Comparison of ENCODE assay signal across 9 cellular contexts in the genomic region with DNA sequence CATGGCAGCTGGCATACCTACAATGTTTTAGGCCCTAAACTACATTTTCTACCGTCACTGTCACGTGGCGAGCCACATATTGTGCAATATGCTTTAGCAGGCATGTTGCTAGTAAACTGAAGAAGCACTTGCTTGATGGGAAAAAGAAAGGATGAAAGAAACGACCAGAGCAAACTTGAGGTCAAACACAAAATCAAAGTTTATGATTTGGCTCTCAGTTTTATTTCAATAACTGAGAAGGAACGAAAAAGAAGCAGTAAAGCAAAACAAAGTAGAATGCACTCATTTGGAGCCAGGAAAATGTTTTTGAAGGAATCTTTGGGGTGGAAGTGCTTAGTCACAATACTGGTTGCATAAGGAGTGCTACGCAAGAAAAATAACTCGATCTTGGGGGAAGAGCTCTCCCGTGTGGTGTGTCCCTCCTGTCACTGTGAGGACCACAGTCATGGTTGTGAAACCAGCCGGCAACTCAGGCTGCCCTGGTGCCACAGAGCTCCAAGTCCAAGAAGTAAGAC.
DNase-seq lines count a peak whose midpoint lies in the region; ATAC-seq and TF ChIP-seq lines count a peak whose summit lies in the region.
"Had no signal": no experiment of that assay in that cellular context is flagged by ENCODE, and none has a peak within 500 bp of the region (broad histone marks: within the 10 kb centered on the region; RNA-seq: fewer than 3 reads in every experiment).

No MANE protein-coding gene starts in this region.

- peak overlapping the region; percentile 62 for H3K4me3 ChIP-seq in GM23248
- no peak overlapping the region for H3K4me3 ChIP-seq in heart left ventricle
- H3K4me3 ChIP-seq in skeletal muscle cell (ENCODE audit: low read depth, low read length): no peak overlapping the region
- H3K4me3 ChIP-seq in OCI-LY7 (ENCODE audit: low read depth, low read length, poor library complexity, severe bottlenecking): no peak overlapping the region

- H3K27ac ChIP-seq in GM23248 (peak overlapping the region; percentile 90), heart left ventricle (peak overlapping the region in 8 of 12 donors; percentile 4 to 52 (median 38)), OCI-LY7 (ENCODE audit: low read depth, low read length, poor library complexity, severe bottlenecking) (no peak overlapping the region)

- POLR2A ChIA-PET in OCI-LY7 (lab: Charles Lee): interaction anchor here (0.6 to 1.2 kb wide), 3 partner anchors 12 to 16 kb away, joined by 3 to 6 read pairs (median 3); no protein-coding TSS in a partner anchor

- H3K4me2 ChIP-seq in GM23248 (ENCODE audit: unreplicated experiment): peak overlapping the region; percentile 74
- H3K4me2 ChIP-seq in OCI-LY7 (ENCODE audit: low read length): no peak overlapping the region

- no peaks in the 10 kb centered on the region for H3K36me3 ChIP-seq in GM23248 (ENCODE audit: low read depth)
- H3K36me3 ChIP-seq in heart left ventricle: no peaks in the 10 kb centered on the region
- H3K36me3 ChIP-seq in OCI-LY7 (ENCODE audit: insufficient read depth, low read length): no peaks in the 10 kb centered on the region

- no peak for TF ChIP-seq POLR2A in heart left ventricle (IDR thresholded peaks at IDR 0.05)

- H4K20me1 ChIP-seq in GM23248 (ENCODE audit: insufficient read depth) (no peaks in the 10 kb centered on the region), OCI-LY7 (ENCODE audit: insufficient read depth, low read length) (no peaks in the 10 kb centered on the region)

- H3K79me2 ChIP-seq in GM23248 (ENCODE audit: insufficient read depth) (no peaks in the 10 kb centered on the region), OCI-LY7 (ENCODE audit: insufficient read depth, low read depth, low read length) (no peaks in the 10 kb centered on the region)

- no TSS peak for BruUV-seq in OCI-LY7 (replicated peaks; lab: Mats Ljungman, UMichigan)

- peaks cover 16% of the 10 kb centered on the region for H3K4me1 ChIP-seq in GM23248 (ENCODE audit: insufficient read depth)
- peaks cover 0 to 3% (median 0%) of the 10 kb centered on the region in 12 donors for H3K4me1 ChIP-seq in heart left ventricle
- no peaks in the 10 kb centered on the region for H3K4me1 ChIP-seq in OCI-LY7 (ENCODE audit: insufficient read depth, low read length, poor library complexity, severe bottlenecking)

- H2AFZ ChIP-seq in GM23248 (peak overlapping the region; percentile 78), OCI-LY7 (ENCODE audit: low read length) (no peak overlapping the region)

- in situ Hi-C loops in GM23248 (cut with MboI): loop anchor here (25.0 kb wide), 2 partner anchors 425 to 1300 kb away; partner anchors contain the start of gene RND3

- WGBS in GM23248 (ENCODE audit: low coverage in 1 of 2, low lambda C conversion rate in 2 of 2, missing lambda C conversion rate in 2 of 2), 2 experiments: 1 to 2% methylated on average over 9 of the region's 9 CpGs
- WGBS in heart left ventricle, 4 donors: 47 to 64% (median 48%) methylated on average over 9 of the region's 9 CpGs

- TF ChIP-seq CTCF in heart left ventricle (IDR thresholded peaks at IDR 0.05) (peak in 6 of 12 donors; percentile 15 to 51 (median 27)), OCI-LY7 (conservative IDR thresholded peaks at IDR 0.05; ENCODE audit: low read length) (no peak)

- ATAC-seq in heart left ventricle (peak; percentile 80 to 95 (median 88)), GM21717 (IDR thresholded peaks at IDR 0.05; ENCODE audit: unreplicated experiment) (no peak), HG02870 (IDR thresholded peaks at IDR 0.05; ENCODE audit: unreplicated experiment) (no peak)

- peak; percentile 94 for DNase-seq in GM23248
- DNase-seq in SKM-1 (lab: John Stamatoyannopoulos, UW; ENCODE audit: unreplicated experiment): peak; percentile 81
- peak in 4 of 5 donors; percentile 29 to 63 (median 50) for DNase-seq in heart left ventricle
- DNase-seq in skeletal muscle cell (ENCODE audit: low read depth): peak; percentile 85
- no peak for DNase-seq in NCI-H526 (lab: John Stamatoyannopoulos, UW)
- no peak for DNase-seq in OCI-LY7 (ENCODE audit: low spot score)
- DNase-seq: NCI-H1436 treated with DMSO at 0.1 percent for 48 hours had no signal

- intact Hi-C loops in heart left ventricle (cut with DNase I) (no loop called here), OCI-LY7 (cut with micrococcal nuclease; ENCODE audit: unreplicated experiment) (no loop called here)

- CTCF ChIA-PET in OCI-LY7 (lab: Charles Lee; ENCODE audit: unreplicated experiment): no interaction called here

- peak overlapping the region; percentile 69 for H3K9ac ChIP-seq in GM23248

- no peaks in the 10 kb centered on the region for H3K9me3 ChIP-seq in GM23248 (ENCODE audit: low read depth)
- no peaks in the 10 kb centered on the region for H3K9me3 ChIP-seq in heart left ventricle
- no peaks in the 10 kb centered on the region for H3K9me3 ChIP-seq in OCI-LY7 (ENCODE audit: low read length)

- H3K9me2 ChIP-seq in GM23248 (ENCODE audit: insufficient read depth): no peaks in the 10 kb centered on the region
- H3K9me2 ChIP-seq in OCI-LY7 (ENCODE audit: insufficient read depth, low read length): no peaks in the 10 kb centered on the region

- H3K27me3 ChIP-seq in GM23248 (replicated peaks; ENCODE audit: insufficient read depth) (no peaks in the 10 kb centered on the region), heart left ventricle (no peaks in the 10 kb centered on the region)

- peaks cover 11% of the 10 kb centered on the region; the same call in 1 of the 2 replicates for H3F3A ChIP-seq in GM23248 (ENCODE audit: insufficient read depth)

Comparison
In these comparisons a context has a peak if more than half of its experiments do, and no peak if none do; other contexts are left out.
1. DNase-seq: peak in GM23248 (single experiment), SKM-1 (single experiment), heart left ventricle (4 of 5) and skeletal muscle cell (single experiment); none in NCI-H526 (0 of 2) and OCI-LY7 (single experiment).
2. ATAC-seq: peak in heart left ventricle (4 of 4); none in GM21717 (single experiment) and HG02870 (single experiment).